Comparison of ENCODE assay signal across 2 cellular contexts in genomic region chr9:37996812-37997202, GRCh38.
TF ChIP-seq lines count a peak whose summit lies in the region.

No MANE protein-coding gene starts in this region.

TF ChIP-seq in SK-N-SH, 30 proteins besides CTCF, POLR2A, EP300 and RAD21:
- TF ChIP-seq EZH2phosphoT487 (IDR thresholded peaks at IDR 0.05; ENCODE audit: borderline replicate concordance, low read depth) (no peak), GABPA (IDR thresholded peaks at IDR 0.05; ENCODE audit: low read depth) (no peak), USF2 (IDR thresholded peaks at IDR 0.05; ENCODE audit: borderline replicate concordance, low read depth, low read length) (no peak), FOXM1 (IDR thresholded peaks at IDR 0.05; ENCODE audit: low read depth) (no peak), RCOR1 (IDR thresholded peaks at IDR 0.05; ENCODE audit: low read length) (no peak), FOSL2 (IDR thresholded peaks at IDR 0.05; ENCODE audit: borderline replicate concordance, low read depth) (no peak), RFX5 (IDR thresholded peaks at IDR 0.05; ENCODE audit: low read length) (no peak)

TF ChIP-seq in SK-N-SH treated with all-trans-retinoic acid at 6 μM for 48 hours, 23 proteins besides CTCF, POLR2A, EP300 and RAD21:
- no peak for TF ChIP-seq ZFP3 (CRISPR knock-in tag; IDR thresholded peaks at IDR 0.05)
- no peak for TF ChIP-seq CSRNP3 (CRISPR knock-in tag; IDR thresholded peaks at IDR 0.05)
- TF ChIP-seq ZNF565 (CRISPR knock-in tag; conservative IDR thresholded peaks at IDR 0.05; ENCODE audit: low read depth) = no peak
- TF ChIP-seq OSR1 (CRISPR knock-in tag; IDR thresholded peaks at IDR 0.05) = no peak
- TF ChIP-seq BACH2 (CRISPR knock-in tag; IDR thresholded peaks at IDR 0.05; ENCODE audit: borderline replicate concordance) = no peak
- no peak for TF ChIP-seq ARNTL (CRISPR knock-in tag; IDR thresholded peaks at IDR 0.05; ENCODE audit: borderline replicate concordance, low read depth)
- no peak for TF ChIP-seq CSDC2 (CRISPR knock-in tag; IDR thresholded peaks at IDR 0.05)
- TF ChIP-seq PPARA (CRISPR knock-in tag; IDR thresholded peaks at IDR 0.05; ENCODE audit: borderline replicate concordance) = no peak
- no peak for TF ChIP-seq ZNF70 (CRISPR knock-in tag; IDR thresholded peaks at IDR 0.05)
